ENCODE assay signal across 1 cellular context in the genomic region with DNA sequence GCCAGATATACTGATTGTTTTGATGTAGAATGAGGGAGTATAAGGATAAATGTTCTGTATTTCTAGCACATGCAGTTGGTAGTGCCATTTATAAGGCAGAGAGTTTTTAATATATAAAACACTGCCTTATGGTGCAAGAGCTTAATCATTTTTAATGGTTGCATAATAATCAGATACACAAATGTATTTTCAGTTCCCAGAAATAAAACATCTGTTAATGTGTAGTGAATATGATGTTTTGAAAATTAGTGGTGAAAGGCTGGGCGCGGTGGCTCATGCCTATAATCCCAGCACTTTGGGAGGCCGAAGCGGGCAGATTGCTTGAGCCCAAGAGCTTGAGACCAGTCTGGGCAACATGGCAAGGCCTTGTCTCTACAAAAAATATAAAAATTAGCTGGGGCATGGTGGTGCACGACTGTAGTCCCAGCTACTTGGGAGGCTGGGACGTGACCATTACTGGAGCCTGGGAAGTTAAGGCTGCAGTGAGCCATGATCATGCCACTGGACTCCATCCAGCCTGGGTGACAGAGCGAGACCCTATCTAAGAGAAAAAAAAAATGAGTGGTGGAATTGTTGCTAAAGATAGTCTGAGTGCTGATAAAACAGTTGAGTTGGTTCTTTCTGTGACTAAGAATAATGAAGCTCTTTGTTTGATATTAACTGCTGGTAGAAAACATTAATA.
TF ChIP-seq lines count a peak whose summit lies in the region.

No MANE protein-coding gene starts in this region.

TF ChIP-seq in K562, 482 proteins besides CTCF, POLR2A, EP300 and RAD21 (continued from another document and continues in another):
- TF ChIP-seq, protein P1, sequence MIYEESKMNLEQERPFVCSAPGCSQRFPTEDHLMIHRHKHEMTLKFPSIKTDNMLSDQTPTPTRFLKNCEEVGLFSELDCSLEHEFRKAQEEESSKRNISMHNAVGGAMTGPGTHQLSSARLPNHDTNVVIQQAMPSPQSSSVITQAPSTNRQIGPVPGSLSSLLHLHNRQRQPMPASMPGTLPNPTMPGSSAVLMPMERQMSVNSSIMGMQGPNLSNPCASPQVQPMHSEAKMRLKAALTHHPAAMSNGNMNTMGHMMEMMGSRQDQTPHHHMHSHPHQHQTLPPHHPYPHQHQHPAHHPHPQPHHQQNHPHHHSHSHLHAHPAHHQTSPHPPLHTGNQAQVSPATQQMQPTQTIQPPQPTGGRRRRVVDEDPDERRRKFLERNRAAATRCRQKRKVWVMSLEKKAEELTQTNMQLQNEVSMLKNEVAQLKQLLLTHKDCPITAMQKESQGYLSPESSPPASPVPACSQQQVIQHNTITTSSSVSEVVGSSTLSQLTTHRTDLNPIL (CRISPR knock-in tag; IDR thresholded peaks at IDR 0.05): no peak
- TF ChIP-seq ARID1B (IDR thresholded peaks at IDR 0.05) (peak; percentile 87), SMARCA4 (IDR thresholded peaks at IDR 0.05) (peak; percentile 91), TAF1 (IDR thresholded peaks at IDR 0.05; ENCODE audit: control insufficient read depth, extremely low read depth, insufficient read depth, low read length, severe bottlenecking) (no peak), WHSC1 (IDR thresholded peaks at IDR 0.05; ENCODE audit: low read length) (no peak), GABPA (tag; conservative IDR thresholded peaks at IDR 0.05; ENCODE audit: low read depth) (no peak), MIER1 (IDR thresholded peaks at IDR 0.05; ENCODE audit: low read depth) (no peak), ZNF408 (CRISPR knock-in tag; IDR thresholded peaks at IDR 0.05; ENCODE audit: low read depth) (no peak), XRCC4 (IDR thresholded peaks at IDR 0.05; ENCODE audit: extremely low read depth, insufficient read depth, insufficient read length) (no peak), ZBED1 (IDR thresholded peaks at IDR 0.05) (no peak), NCOA4 (IDR thresholded peaks at IDR 0.05; ENCODE audit: partially characterized antibody) (no peak), MTA1 (IDR thresholded peaks at IDR 0.05; ENCODE audit: borderline replicate concordance) (0 out of 2 replicates have a peak, but pooled peaks have one; percentile 31), ETS2 (tag; IDR thresholded peaks at IDR 0.05; ENCODE audit: borderline replicate concordance, poor library complexity, severe bottlenecking) (no peak), TBL1XR1 (IDR thresholded peaks at IDR 0.05; ENCODE audit: low read length in 2 of 2) (peak in 1 of 2 experiments; percentile 78; a peak in 2 of 4 replicates), ZBTB1 (CRISPR knock-in tag; IDR thresholded peaks at IDR 0.05; ENCODE audit: borderline replicate concordance, low read depth) (no peak), HMGN3 (IDR thresholded peaks at IDR 0.05; ENCODE audit: borderline replicate concordance, extremely low read depth, insufficient read length, low read depth, low read length) (no peak), JUN (IDR thresholded peaks at IDR 0.05; ENCODE audit: borderline replicate concordance, low read depth, low read length) (no peak), JUN (CRISPR knock-in tag; IDR thresholded peaks at IDR 0.05; ENCODE audit: borderline replicate concordance) (no peak), SREBF2 (CRISPR knock-in tag; IDR thresholded peaks at IDR 0.05) (no peak), XRCC5 (IDR thresholded peaks at IDR 0.05; ENCODE audit: low read depth, low read length) (no peak), MAZ (CRISPR knock-in tag; conservative IDR thresholded peaks at IDR 0.05 in 1 of 2, IDR thresholded peaks at IDR 0.05 in 1 of 2) (no peak), BDP1 (IDR thresholded peaks at IDR 0.05; ENCODE audit: insufficient read depth, insufficient read length) (no peak), MCM7 (IDR thresholded peaks at IDR 0.05) (no peak), POLR2AphosphoS2 (IDR thresholded peaks at IDR 0.05; ENCODE audit: low read length) (no peak)
- TF ChIP-seq, protein P2, sequence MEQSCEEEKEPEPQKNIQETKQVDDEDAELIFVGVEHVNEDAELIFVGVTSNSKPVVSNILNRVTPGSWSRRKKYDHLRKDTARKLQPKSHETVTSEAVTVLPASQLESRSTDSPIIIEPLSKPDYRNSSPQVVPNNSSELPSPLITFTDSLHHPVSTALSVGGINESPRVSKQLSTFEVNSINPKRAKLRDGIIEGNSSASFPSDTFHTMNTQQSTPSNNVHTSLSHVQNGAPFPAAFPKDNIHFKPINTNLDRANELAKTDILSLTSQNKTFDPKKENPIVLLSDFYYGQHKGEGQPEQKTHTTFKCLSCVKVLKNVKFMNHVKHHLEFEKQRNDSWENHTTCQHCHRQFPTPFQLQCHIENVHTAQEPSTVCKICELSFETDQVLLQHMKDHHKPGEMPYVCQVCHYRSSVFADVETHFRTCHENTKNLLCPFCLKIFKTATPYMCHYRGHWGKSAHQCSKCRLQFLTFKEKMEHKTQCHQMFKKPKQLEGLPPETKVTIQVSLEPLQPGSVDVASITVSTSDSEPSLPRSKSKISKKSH (CRISPR knock-in tag; IDR thresholded peaks at IDR 0.05): no peak
- TF ChIP-seq, protein P3, sequence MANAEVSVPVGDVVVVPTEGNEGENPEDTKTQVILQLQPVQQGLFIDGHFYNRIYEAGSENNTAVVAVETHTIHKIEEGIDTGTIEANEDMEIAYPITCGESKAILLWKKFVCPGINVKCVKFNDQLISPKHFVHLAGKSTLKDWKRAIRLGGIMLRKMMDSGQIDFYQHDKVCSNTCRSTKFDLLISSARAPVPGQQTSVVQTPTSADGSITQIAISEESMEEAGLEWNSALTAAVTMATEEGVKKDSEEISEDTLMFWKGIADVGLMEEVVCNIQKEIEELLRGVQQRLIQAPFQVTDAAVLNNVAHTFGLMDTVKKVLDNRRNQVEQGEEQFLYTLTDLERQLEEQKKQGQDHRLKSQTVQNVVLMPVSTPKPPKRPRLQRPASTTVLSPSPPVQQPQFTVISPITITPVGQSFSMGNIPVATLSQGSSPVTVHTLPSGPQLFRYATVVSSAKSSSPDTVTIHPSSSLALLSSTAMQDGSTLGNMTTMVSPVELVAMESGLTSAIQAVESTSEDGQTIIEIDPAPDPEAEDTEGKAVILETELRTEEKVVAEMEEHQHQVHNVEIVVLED (CRISPR knock-in tag; IDR thresholded peaks at IDR 0.05): no peak
- TF ChIP-seq, protein P4, sequence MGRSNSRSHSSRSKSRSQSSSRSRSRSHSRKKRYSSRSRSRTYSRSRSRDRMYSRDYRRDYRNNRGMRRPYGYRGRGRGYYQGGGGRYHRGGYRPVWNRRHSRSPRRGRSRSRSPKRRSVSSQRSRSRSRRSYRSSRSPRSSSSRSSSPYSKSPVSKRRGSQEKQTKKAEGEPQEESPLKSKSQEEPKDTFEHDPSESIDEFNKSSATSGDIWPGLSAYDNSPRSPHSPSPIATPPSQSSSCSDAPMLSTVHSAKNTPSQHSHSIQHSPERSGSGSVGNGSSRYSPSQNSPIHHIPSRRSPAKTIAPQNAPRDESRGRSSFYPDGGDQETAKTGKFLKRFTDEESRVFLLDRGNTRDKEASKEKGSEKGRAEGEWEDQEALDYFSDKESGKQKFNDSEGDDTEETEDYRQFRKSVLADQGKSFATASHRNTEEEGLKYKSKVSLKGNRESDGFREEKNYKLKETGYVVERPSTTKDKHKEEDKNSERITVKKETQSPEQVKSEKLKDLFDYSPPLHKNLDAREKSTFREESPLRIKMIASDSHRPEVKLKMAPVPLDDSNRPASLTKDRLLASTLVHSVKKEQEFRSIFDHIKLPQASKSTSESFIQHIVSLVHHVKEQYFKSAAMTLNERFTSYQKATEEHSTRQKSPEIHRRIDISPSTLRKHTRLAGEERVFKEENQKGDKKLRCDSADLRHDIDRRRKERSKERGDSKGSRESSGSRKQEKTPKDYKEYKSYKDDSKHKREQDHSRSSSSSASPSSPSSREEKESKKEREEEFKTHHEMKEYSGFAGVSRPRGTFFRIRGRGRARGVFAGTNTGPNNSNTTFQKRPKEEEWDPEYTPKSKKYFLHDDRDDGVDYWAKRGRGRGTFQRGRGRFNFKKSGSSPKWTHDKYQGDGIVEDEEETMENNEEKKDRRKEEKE (IDR thresholded peaks at IDR 0.05; ENCODE audit: borderline replicate concordance in 1 of 2, control insufficient read depth in 1 of 2, low read depth in 2 of 2, low read length in 1 of 2): no peak
- TF ChIP-seq, protein P5, sequence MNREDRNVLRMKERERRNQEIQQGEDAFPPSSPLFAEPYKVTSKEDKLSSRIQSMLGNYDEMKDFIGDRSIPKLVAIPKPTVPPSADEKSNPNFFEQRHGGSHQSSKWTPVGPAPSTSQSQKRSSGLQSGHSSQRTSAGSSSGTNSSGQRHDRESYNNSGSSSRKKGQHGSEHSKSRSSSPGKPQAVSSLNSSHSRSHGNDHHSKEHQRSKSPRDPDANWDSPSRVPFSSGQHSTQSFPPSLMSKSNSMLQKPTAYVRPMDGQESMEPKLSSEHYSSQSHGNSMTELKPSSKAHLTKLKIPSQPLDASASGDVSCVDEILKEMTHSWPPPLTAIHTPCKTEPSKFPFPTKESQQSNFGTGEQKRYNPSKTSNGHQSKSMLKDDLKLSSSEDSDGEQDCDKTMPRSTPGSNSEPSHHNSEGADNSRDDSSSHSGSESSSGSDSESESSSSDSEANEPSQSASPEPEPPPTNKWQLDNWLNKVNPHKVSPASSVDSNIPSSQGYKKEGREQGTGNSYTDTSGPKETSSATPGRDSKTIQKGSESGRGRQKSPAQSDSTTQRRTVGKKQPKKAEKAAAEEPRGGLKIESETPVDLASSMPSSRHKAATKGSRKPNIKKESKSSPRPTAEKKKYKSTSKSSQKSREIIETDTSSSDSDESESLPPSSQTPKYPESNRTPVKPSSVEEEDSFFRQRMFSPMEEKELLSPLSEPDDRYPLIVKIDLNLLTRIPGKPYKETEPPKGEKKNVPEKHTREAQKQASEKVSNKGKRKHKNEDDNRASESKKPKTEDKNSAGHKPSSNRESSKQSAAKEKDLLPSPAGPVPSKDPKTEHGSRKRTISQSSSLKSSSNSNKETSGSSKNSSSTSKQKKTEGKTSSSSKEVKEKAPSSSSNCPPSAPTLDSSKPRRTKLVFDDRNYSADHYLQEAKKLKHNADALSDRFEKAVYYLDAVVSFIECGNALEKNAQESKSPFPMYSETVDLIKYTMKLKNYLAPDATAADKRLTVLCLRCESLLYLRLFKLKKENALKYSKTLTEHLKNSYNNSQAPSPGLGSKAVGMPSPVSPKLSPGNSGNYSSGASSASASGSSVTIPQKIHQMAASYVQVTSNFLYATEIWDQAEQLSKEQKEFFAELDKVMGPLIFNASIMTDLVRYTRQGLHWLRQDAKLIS (CRISPR knock-in tag; IDR thresholded peaks at IDR 0.05): no peak
- TF ChIP-seq, protein P6, sequence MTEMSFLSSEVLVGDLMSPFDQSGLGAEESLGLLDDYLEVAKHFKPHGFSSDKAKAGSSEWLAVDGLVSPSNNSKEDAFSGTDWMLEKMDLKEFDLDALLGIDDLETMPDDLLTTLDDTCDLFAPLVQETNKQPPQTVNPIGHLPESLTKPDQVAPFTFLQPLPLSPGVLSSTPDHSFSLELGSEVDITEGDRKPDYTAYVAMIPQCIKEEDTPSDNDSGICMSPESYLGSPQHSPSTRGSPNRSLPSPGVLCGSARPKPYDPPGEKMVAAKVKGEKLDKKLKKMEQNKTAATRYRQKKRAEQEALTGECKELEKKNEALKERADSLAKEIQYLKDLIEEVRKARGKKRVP (CRISPR knock-in tag; IDR thresholded peaks at IDR 0.05): no peak
- TF ChIP-seq, protein P7, sequence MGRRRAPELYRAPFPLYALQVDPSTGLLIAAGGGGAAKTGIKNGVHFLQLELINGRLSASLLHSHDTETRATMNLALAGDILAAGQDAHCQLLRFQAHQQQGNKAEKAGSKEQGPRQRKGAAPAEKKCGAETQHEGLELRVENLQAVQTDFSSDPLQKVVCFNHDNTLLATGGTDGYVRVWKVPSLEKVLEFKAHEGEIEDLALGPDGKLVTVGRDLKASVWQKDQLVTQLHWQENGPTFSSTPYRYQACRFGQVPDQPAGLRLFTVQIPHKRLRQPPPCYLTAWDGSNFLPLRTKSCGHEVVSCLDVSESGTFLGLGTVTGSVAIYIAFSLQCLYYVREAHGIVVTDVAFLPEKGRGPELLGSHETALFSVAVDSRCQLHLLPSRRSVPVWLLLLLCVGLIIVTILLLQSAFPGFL (CRISPR knock-in tag; IDR thresholded peaks at IDR 0.05): no peak
- TF ChIP-seq, protein P8, sequence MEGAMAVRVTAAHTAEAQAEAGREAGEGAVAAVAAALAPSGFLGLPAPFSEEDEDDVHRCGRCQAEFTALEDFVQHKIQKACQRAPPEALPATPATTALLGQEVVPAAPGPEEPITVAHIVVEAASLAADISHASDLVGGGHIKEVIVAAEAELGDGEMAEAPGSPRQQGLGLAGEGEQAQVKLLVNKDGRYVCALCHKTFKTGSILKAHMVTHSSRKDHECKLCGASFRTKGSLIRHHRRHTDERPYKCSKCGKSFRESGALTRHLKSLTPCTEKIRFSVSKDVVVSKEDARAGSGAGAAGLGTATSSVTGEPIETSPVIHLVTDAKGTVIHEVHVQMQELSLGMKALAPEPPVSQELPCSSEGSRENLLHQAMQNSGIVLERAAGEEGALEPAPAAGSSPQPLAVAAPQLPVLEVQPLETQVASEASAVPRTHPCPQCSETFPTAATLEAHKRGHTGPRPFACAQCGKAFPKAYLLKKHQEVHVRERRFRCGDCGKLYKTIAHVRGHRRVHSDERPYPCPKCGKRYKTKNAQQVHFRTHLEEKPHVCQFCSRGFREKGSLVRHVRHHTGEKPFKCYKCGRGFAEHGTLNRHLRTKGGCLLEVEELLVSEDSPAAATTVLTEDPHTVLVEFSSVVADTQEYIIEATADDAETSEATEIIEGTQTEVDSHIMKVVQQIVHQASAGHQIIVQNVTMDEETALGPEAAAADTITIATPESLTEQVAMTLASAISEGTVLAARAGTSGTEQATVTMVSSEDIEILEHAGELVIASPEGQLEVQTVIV (CRISPR knock-in tag; IDR thresholded peaks at IDR 0.05; ENCODE audit: borderline replicate concordance): no peak
- TF ChIP-seq, protein P9, sequence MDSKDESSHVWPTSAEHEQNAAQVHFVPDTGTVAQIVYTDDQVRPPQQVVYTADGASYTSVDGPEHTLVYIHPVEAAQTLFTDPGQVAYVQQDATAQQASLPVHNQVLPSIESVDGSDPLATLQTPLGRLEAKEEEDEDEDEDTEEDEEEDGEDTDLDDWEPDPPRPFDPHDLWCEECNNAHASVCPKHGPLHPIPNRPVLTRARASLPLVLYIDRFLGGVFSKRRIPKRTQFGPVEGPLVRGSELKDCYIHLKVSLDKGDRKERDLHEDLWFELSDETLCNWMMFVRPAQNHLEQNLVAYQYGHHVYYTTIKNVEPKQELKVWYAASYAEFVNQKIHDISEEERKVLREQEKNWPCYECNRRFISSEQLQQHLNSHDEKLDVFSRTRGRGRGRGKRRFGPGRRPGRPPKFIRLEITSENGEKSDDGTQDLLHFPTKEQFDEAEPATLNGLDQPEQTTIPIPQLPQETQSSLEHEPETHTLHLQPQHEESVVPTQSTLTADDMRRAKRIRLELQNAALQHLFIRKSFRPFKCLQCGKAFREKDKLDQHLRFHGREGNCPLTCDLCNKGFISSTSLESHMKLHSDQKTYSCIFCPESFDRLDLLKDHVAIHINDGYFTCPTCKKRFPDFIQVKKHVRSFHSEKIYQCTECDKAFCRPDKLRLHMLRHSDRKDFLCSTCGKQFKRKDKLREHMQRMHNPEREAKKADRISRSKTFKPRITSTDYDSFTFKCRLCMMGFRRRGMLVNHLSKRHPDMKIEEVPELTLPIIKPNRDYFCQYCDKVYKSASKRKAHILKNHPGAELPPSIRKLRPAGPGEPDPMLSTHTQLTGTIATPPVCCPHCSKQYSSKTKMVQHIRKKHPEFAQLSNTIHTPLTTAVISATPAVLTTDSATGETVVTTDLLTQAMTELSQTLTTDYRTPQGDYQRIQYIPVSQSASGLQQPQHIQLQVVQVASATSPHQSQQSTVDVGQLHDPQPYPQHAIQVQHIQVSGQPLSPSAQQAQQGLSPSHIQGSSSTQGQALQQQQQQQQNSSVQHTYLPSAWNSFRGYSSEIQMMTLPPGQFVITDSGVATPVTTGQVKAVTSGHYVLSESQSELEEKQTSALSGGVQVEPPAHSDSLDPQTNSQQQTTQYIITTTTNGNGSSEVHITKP (IDR thresholded peaks at IDR 0.05; ENCODE audit: partially characterized antibody): peak; percentile 37
